In genomic region chr11:61917357-61918109, GRCh38 we compare ENCODE assay signal across 1 cellular context.
TF ChIP-seq lines count a peak whose summit lies in the region.

RAB3IL1 (minus strand) TSS chr11:61917566; CDS start chr11:61917367, 199 bp downstream.

TF ChIP-seq in HEK293, 187 proteins besides CTCF, POLR2A, EP300 and RAD21 (continued from another document and continues in another):
- peak; percentile 99 for TF ChIP-seq ZNF16 (tag by site-specific recombination; IDR thresholded peaks at IDR 0.05; ENCODE audit: low read depth)
- TF ChIP-seq ZNF133 (tag by site-specific recombination; IDR thresholded peaks at IDR 0.05): no peak
- TF ChIP-seq ZNF449 (tag by site-specific recombination; IDR thresholded peaks at IDR 0.05): no peak
- TF ChIP-seq KLF17 (tag by site-specific recombination; IDR thresholded peaks at IDR 0.05): peak; percentile 72; the same call in 1 of the 2 replicates
- TF ChIP-seq ZNF473 (tag by site-specific recombination; IDR thresholded peaks at IDR 0.05): no peak
- TF ChIP-seq ZNF280D (tag by site-specific recombination; IDR thresholded peaks at IDR 0.05): no peak; the same call in 1 of the 2 replicates
- no peak for TF ChIP-seq ZNF670 (tag by site-specific recombination; IDR thresholded peaks at IDR 0.05; ENCODE audit: low read depth)
- TF ChIP-seq BCL11B (tag by site-specific recombination; IDR thresholded peaks at IDR 0.05; ENCODE audit: low read depth): no peak
- no peak for TF ChIP-seq ZNF843 (tag by site-specific recombination; IDR thresholded peaks at IDR 0.05)
- no peak for TF ChIP-seq ZNF138 (tag by site-specific recombination; IDR thresholded peaks at IDR 0.05; ENCODE audit: borderline replicate concordance)
- TF ChIP-seq, protein P1, sequence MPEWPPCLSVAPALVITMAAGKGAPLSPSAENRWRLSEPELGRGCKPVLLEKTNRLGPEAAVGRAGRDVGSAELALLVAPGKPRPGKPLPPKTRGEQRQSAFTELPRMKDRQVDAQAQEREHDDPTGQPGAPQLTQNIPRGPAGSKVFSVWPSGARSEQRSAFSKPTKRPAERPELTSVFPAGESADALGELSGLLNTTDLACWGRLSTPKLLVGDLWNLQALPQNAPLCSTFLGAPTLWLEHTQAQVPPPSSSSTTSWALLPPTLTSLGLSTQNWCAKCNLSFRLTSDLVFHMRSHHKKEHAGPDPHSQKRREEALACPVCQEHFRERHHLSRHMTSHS (tag by site-specific recombination; IDR thresholded peaks at IDR 0.05): no peak
- no peak for TF ChIP-seq ZNF202 (tag by site-specific recombination; IDR thresholded peaks at IDR 0.05; ENCODE audit: borderline replicate concordance)
- TF ChIP-seq ZNF248 (tag by site-specific recombination; IDR thresholded peaks at IDR 0.05): no peak
- peak; percentile 69 for TF ChIP-seq SP3 (tag by site-specific recombination; IDR thresholded peaks at IDR 0.05)
- no peak for TF ChIP-seq ZBTB21 (tag by site-specific recombination; IDR thresholded peaks at IDR 0.05)
- TF ChIP-seq ELK4 (IDR thresholded peaks at IDR 0.05; ENCODE audit: borderline replicate concordance, low read depth, low read length): no peak
- TF ChIP-seq ZNF324 (tag by site-specific recombination; IDR thresholded peaks at IDR 0.05): no peak
- TF ChIP-seq ZNF544 (tag by site-specific recombination; IDR thresholded peaks at IDR 0.05): no peak
- TF ChIP-seq ZNF157 (tag by site-specific recombination; IDR thresholded peaks at IDR 0.05): no peak
- no peak for TF ChIP-seq ZNF416 (tag by site-specific recombination; IDR thresholded peaks at IDR 0.05)
- no peak for TF ChIP-seq SALL2 (tag by site-specific recombination; IDR thresholded peaks at IDR 0.05; ENCODE audit: borderline replicate concordance)
- TF ChIP-seq ZNF423 (tag by site-specific recombination; IDR thresholded peaks at IDR 0.05): no peak
- TF ChIP-seq ZFP69B (tag by site-specific recombination; IDR thresholded peaks at IDR 0.05): peak; percentile 20; the same call in 1 of the 2 replicates
- TF ChIP-seq TCF7L2 (IDR thresholded peaks at IDR 0.05; ENCODE audit: borderline replicate concordance, low read depth, low read length): no peak
- TF ChIP-seq AEBP2 (tag by site-specific recombination; IDR thresholded peaks at IDR 0.05; ENCODE audit: borderline replicate concordance): no peak
- no peak for TF ChIP-seq ZNF501 (tag by site-specific recombination; IDR thresholded peaks at IDR 0.05)
- no peak for TF ChIP-seq ZNF521 (tag by site-specific recombination; IDR thresholded peaks at IDR 0.05)
- TF ChIP-seq GLI4 (tag by site-specific recombination; IDR thresholded peaks at IDR 0.05): no peak
- no peak for TF ChIP-seq ZNF23 (tag by site-specific recombination; IDR thresholded peaks at IDR 0.05; ENCODE audit: borderline replicate concordance)
- TF ChIP-seq, protein P2, sequence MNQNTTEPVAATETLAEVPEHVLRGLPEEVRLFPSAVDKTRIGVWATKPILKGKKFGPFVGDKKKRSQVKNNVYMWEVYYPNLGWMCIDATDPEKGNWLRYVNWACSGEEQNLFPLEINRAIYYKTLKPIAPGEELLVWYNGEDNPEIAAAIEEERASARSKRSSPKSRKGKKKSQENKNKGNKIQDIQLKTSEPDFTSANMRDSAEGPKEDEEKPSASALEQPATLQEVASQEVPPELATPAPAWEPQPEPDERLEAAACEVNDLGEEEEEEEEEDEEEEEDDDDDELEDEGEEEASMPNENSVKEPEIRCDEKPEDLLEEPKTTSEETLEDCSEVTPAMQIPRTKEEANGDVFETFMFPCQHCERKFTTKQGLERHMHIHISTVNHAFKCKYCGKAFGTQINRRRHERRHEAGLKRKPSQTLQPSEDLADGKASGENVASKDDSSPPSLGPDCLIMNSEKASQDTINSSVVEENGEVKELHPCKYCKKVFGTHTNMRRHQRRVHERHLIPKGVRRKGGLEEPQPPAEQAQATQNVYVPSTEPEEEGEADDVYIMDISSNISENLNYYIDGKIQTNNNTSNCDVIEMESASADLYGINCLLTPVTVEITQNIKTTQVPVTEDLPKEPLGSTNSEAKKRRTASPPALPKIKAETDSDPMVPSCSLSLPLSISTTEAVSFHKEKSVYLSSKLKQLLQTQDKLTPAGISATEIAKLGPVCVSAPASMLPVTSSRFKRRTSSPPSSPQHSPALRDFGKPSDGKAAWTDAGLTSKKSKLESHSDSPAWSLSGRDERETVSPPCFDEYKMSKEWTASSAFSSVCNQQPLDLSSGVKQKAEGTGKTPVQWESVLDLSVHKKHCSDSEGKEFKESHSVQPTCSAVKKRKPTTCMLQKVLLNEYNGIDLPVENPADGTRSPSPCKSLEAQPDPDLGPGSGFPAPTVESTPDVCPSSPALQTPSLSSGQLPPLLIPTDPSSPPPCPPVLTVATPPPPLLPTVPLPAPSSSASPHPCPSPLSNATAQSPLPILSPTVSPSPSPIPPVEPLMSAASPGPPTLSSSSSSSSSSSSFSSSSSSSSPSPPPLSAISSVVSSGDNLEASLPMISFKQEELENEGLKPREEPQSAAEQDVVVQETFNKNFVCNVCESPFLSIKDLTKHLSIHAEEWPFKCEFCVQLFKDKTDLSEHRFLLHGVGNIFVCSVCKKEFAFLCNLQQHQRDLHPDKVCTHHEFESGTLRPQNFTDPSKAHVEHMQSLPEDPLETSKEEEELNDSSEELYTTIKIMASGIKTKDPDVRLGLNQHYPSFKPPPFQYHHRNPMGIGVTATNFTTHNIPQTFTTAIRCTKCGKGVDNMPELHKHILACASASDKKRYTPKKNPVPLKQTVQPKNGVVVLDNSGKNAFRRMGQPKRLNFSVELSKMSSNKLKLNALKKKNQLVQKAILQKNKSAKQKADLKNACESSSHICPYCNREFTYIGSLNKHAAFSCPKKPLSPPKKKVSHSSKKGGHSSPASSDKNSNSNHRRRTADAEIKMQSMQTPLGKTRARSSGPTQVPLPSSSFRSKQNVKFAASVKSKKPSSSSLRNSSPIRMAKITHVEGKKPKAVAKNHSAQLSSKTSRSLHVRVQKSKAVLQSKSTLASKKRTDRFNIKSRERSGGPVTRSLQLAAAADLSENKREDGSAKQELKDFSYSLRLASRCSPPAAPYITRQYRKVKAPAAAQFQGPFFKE (tag by site-specific recombination; IDR thresholded peaks at IDR 0.05; ENCODE audit: borderline replicate concordance): no peak
- TF ChIP-seq, protein P3, sequence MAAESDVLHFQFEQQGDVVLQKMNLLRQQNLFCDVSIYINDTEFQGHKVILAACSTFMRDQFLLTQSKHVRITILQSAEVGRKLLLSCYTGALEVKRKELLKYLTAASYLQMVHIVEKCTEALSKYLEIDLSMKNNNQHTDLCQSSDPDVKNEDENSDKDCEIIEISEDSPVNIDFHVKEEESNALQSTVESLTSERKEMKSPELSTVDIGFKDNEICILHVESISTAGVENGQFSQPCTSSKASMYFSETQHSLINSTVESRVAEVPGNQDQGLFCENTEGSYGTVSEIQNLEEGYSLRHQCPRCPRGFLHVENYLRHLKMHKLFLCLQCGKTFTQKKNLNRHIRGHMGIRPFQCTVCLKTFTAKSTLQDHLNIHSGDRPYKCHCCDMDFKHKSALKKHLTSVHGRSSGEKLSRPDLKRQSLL (tag by site-specific recombination; IDR thresholded peaks at IDR 0.05): no peak
- no peak for TF ChIP-seq SCRT2 (tag by site-specific recombination; IDR thresholded peaks at IDR 0.05)
- 0 out of 2 replicates have a peak, but pooled peaks have one; percentile 14 for TF ChIP-seq EGR2 (tag by site-specific recombination; IDR thresholded peaks at IDR 0.05; ENCODE audit: low read depth)
- TF ChIP-seq SP2 (tag by site-specific recombination; IDR thresholded peaks at IDR 0.05): peak; percentile 45
- TF ChIP-seq ZNF174 (tag by site-specific recombination; IDR thresholded peaks at IDR 0.05): no peak
- no peak for TF ChIP-seq ZBTB7A (tag by site-specific recombination; IDR thresholded peaks at IDR 0.05; ENCODE audit: low read depth)
- no peak for TF ChIP-seq ZSCAN23 (tag by site-specific recombination; IDR thresholded peaks at IDR 0.05)
- TF ChIP-seq PRDM1 (tag by site-specific recombination; IDR thresholded peaks at IDR 0.05): no peak
- TF ChIP-seq, protein P4, sequence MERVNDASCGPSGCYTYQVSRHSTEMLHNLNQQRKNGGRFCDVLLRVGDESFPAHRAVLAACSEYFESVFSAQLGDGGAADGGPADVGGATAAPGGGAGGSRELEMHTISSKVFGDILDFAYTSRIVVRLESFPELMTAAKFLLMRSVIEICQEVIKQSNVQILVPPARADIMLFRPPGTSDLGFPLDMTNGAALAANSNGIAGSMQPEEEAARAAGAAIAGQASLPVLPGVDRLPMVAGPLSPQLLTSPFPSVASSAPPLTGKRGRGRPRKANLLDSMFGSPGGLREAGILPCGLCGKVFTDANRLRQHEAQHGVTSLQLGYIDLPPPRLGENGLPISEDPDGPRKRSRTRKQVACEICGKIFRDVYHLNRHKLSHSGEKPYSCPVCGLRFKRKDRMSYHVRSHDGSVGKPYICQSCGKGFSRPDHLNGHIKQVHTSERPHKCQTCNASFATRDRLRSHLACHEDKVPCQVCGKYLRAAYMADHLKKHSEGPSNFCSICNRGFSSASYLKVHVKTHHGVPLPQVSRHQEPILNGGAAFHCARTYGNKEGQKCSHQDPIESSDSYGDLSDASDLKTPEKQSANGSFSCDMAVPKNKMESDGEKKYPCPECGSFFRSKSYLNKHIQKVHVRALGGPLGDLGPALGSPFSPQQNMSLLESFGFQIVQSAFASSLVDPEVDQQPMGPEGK (tag by site-specific recombination; IDR thresholded peaks at IDR 0.05): peak; percentile 70
- peak; percentile 57; the same call in 1 of the 2 replicates for TF ChIP-seq KLF10 (tag by site-specific recombination; IDR thresholded peaks at IDR 0.05)
- no peak for TF ChIP-seq ZNF639 (tag by site-specific recombination; IDR thresholded peaks at IDR 0.05)
- no peak for TF ChIP-seq ZNF169 (tag by site-specific recombination; IDR thresholded peaks at IDR 0.05)
- TF ChIP-seq ZNF654 (tag by site-specific recombination; IDR thresholded peaks at IDR 0.05; ENCODE audit: low read depth): no peak
- TF ChIP-seq ZNF302 (tag by site-specific recombination; IDR thresholded peaks at IDR 0.05; ENCODE audit: low read depth): no peak
